In the genomic region with DNA sequence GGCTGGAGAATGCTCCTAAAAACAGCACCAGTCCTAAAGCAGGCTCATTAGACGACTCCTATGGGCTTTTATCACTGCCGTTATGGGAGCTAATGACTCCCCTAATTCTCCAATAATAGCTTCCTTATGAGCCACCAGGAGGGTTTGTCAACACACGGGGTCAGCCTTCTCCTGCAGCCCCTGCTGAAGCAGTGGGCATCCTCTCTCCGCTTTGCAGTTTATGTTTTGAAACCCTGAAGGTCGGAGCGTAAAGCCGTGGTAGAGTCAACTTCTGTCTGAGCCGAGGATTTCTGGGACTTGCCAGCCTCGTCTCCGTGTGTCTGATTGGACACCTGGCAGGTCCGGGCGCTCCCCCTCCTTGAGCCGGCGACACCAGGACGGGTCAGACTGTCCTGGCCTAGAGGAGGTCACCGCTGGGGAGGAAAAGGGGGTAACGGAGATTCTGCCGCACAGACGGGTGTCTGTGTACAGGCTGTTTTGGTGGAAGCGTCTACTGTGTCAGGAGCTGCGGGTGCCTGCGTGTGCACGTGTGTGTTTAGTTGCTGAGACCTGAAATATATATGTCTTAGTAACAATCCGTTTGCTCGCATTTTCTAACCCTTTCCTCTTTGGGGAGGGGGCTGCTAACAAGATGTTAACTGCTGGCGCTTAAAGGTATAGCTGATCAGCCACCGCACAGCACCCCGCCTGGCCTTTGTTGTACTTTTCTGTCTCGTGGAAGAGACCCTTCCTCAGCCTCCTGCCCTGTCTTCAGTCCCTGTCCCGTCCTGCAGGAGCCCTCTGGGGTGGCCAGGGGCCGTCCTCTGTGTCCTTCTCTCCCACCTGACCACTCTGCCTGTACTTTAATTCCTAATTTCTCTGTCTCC, we compare ENCODE assay signal across 8 cellular contexts. TPM values are rescaled to one million over a fixed set of nuclear protein-coding genes. Genes with fewer than 3 reads are reported as not detected.
DNase-seq lines count a peak whose midpoint lies in the region; TF ChIP-seq lines count a peak whose summit lies in the region.

No MANE protein-coding gene starts in this region.

- peak in 1 of 2 donors; percentile 59 for TF ChIP-seq POLR2A in adrenal gland (IDR thresholded peaks at IDR 0.05)
- TF ChIP-seq POLR2A in erythroblast (IDR thresholded peaks at IDR 0.05; ENCODE audit: low read length), result no peak

- H3K4me1 ChIP-seq in adrenal gland (replicated peaks in 1 of 2), result peaks cover 37 to 59% of the 10 kb centered on the region in 2 donors

- intact Hi-C loops in adrenal gland (cut with DNase I), result loop anchor here (5.0 to 10.0 kb wide), 2 partner anchors 54 to 62 kb away; no protein-coding TSS in a partner anchor

- H3K27me3 ChIP-seq in HL-60 (ENCODE audit: insufficient read depth, poor library complexity, severe bottlenecking), result no peaks in the 10 kb centered on the region
- no peaks in the 10 kb centered on the region for H3K27me3 ChIP-seq in adrenal gland
- no peaks in the 10 kb centered on the region for H3K27me3 ChIP-seq in kidney epithelial cell (ENCODE audit: control insufficient read depth, insufficient read depth, low read length)

- 7 to 13% (median 10%) methylated on average over 19 to 31 of the region's 31 CpGs for WGBS in adrenal gland, 4 donors

- H3K4me3 ChIP-seq in HL-60 (replicated peaks; ENCODE audit: insufficient read depth, low read length), result peak overlapping the region; percentile 52
- peak overlapping the region in 2 of 4 donors; percentile 51 to 79 for H3K4me3 ChIP-seq in adrenal gland
- peak overlapping the region; percentile 61 for H3K4me3 ChIP-seq in kidney epithelial cell (ENCODE audit: low read depth, low read length)

- no peaks in the 10 kb centered on the region for H3K9me3 ChIP-seq in adrenal gland (replicated peaks in 1 of 3)

- DNase-seq in AML-193 (lab: John Stamatoyannopoulos, UW), result peak; percentile 16 to 20
- peak in 1 of 2 experiments; percentile 14 for DNase-seq in HL-60 (ENCODE audit: low read depth in 1 of 2, low spot score in 1 of 2)
- DNase-seq in adrenal gland, result peak; percentile 63 to 82 (median 78)
- no peak for DNase-seq in kidney epithelial cell (ENCODE audit: low read depth)
- DNase-seq in superior temporal gyrus (ENCODE audit: extremely low spot score), result peak; percentile 36
- DNase-seq in erythroblast (lab: John Stamatoyannopoulos, UW), result no peak
- no peak for DNase-seq in hepatic stellate cell (ENCODE audit: low spot score)
- DNase-seq in SKM-1 treated with dmso at 0.1 percent for 144 hours (lab: John Stamatoyannopoulos, UW; ENCODE audit: unreplicated experiment), result no peak

- no peaks in the 10 kb centered on the region for H3K36me3 ChIP-seq in adrenal gland (replicated peaks in 1 of 2)
- H3K36me3 ChIP-seq in kidney epithelial cell (ENCODE audit: control insufficient read depth, insufficient read depth, low read length), result no peaks in the 10 kb centered on the region

- TF ChIP-seq CTCF in HL-60 (IDR thresholded peaks at IDR 0.05; ENCODE audit: insufficient read depth, low read length), result no peak
- TF ChIP-seq CTCF in adrenal gland (IDR thresholded peaks at IDR 0.05), result no peak
- no peak for TF ChIP-seq CTCF in kidney epithelial cell (IDR thresholded peaks at IDR 0.05; ENCODE audit: insufficient read depth, low read length, poor library complexity, severe bottlenecking)

- H3K27ac ChIP-seq in HL-60 (replicated peaks) (peak overlapping the region; percentile 22), adrenal gland (peak overlapping the region; percentile 61 to 93 (median 84))

RNA-seq across cellular contexts. Expression of a gene that starts 1.9 kb away (rescaled TPM):
- 10 to 100 TPM; 30.4 to 65.1 (median 48.5) TPM for total RNA-seq in adrenal gland
- 10 to 100 TPM; 11.4 to 46.6 (median 23.5) TPM for polyA plus RNA-seq in adrenal gland
- 21.2 and 28.1 TPM in 2 replicates for total RNA-seq in kidney epithelial cell

Comparison
In these comparisons a context has a peak if more than half of its experiments do, and no peak if none do; other contexts are left out.
1. DNase-seq: peak in AML-193 (2 of 2), adrenal gland (7 of 7) and superior temporal gyrus (single experiment); none in kidney epithelial cell (single experiment), erythroblast (0 of 2), hepatic stellate cell (single experiment) and SKM-1 treated with dmso at 0.1 percent for 144 hours (single experiment).